Comparison of ENCODE assay signal across 18 cellular contexts in the genomic region with DNA sequence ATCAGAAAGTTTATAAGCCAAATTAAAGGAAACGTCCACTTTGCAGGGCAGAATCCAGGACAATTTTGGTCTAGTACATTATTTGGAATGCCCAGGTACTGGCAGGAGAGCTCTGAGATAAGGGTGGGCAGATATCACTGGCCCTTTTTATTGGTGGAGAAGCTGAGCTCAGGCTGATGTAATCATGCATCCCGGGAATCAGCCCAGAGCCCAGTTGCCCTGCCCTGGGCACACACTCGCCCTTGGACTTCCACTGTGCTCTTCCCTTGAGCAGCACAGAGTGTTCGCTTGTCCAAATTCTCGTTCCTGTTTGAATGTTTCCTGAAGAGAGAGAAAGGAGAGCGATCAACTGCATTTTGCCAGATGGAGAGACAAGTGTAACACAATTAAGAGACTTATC. TPM values are rescaled to one million over a fixed set of nuclear protein-coding genes. Genes with fewer than 3 reads are reported as not detected.
DNase-seq lines count a peak whose midpoint lies in the region; ATAC-seq, FAIRE-seq and TF ChIP-seq lines count a peak whose summit lies in the region.
"Had no signal": no experiment of that assay in that cellular context is flagged by ENCODE, and none has a peak within 500 bp of the region (broad histone marks: within the 10 kb centered on the region; RNA-seq: fewer than 3 reads in every experiment).

No MANE protein-coding gene starts in this region.

- H3K4me2 ChIP-seq in K562 (ENCODE audit: insufficient read depth, low read length) (no peak overlapping the region), neuronal stem cell (ENCODE audit: insufficient read depth, low read length, poor library complexity, severe bottlenecking) (no peak overlapping the region)

- H3K9me1 ChIP-seq in K562 (ENCODE audit: control insufficient read depth, insufficient read depth, low read length) = no peaks in the 10 kb centered on the region

- no peak overlapping the region for H4K91ac ChIP-seq in neuronal stem cell (ENCODE audit: low read depth, low read length, poor library complexity)

- H2BK12ac ChIP-seq in neuronal stem cell (ENCODE audit: low read length) = no peak overlapping the region

- DNase-seq in CD1c-positive myeloid dendritic cell (ENCODE audit: extremely low spot score) (peak; percentile 9), K562 (ENCODE audit: extremely low read depth in 1 of 4, low spot score in 3 of 4) (no peak), left lobe of liver (ENCODE audit: low spot score) (peak; percentile 89), neuronal stem cell (ENCODE audit: low spot score) (no peak), AG20443 (ENCODE audit: low spot score) (no peak)
- no peak for DNase-seq in activated CD4-positive, alpha-beta T cell treated with anti-CD3 and anti-CD28 coated beads, Interleukin-2, amount 50 U/mL, for 4 hours
- DNase-seq: ACHN; AML-193; Calu3; CD8-positive, alpha-beta T cell; DMS79 treated with DMSO at 0.1 percent for 48 hours; GF-D8; HCEC 1CT had no signal

- H3K14ac ChIP-seq in neuronal stem cell (ENCODE audit: low read length) = no peak overlapping the region

- no peak overlapping the region for H4K8ac ChIP-seq in neuronal stem cell (ENCODE audit: low read depth, low read length)

- no peak overlapping the region for H2BK5ac ChIP-seq in neuronal stem cell (ENCODE audit: low read length)

- no peak for TF ChIP-seq EP300 in K562 (IDR thresholded peaks at IDR 0.05; ENCODE audit: low read length)

- H3K27ac ChIP-seq in K562 (ENCODE audit: extremely low read depth, low read depth, low read length) = no peak overlapping the region
- H3K27ac ChIP-seq in neuronal stem cell (replicated peaks; ENCODE audit: low read length) = no peak overlapping the region
- H3K27ac ChIP-seq: C4-2B had no signal

- H3K9ac ChIP-seq in K562 (ENCODE audit: insufficient read depth in 1 of 2, low read depth in 2 of 2, low read length in 2 of 2) = no peak overlapping the region
- no peak overlapping the region for H3K9ac ChIP-seq in neuronal stem cell (ENCODE audit: low read depth, low read length, poor library complexity)

- H2BK15ac ChIP-seq in neuronal stem cell (ENCODE audit: low read length) = no peak overlapping the region

- no peaks in the 10 kb centered on the region for H4K20me1 ChIP-seq in K562 (replicated peaks; ENCODE audit: control insufficient read depth, insufficient read depth, low read length)

- H2AK5ac ChIP-seq in neuronal stem cell (ENCODE audit: low read depth, low read length) = no peak overlapping the region

- no peak overlapping the region for H3K23ac ChIP-seq in neuronal stem cell (ENCODE audit: low read depth, low read length, poor library complexity)

- WGBS in K562 (ENCODE audit: insufficient coverage, low coverage, missing lambda C conversion rate) = 45% methylated on average over 6 of the region's 6 CpGs
- WGBS in neuronal stem cell (ENCODE audit: extremely low coverage in 2 of 2, insufficient read length in 2 of 2, insufficient replicate concordance in 1 of 2), 2 donors = no CpG with 5 or more reads among the region's 6 CpGs

- intact Hi-C loops in K562 (cut with micrococcal nuclease) = no loop called here

- H3K4me1 ChIP-seq in K562 (replicated peaks in 1 of 2; ENCODE audit: control insufficient read depth in 2 of 2, insufficient read depth in 2 of 2, low read length in 2 of 2) = peaks cover 0 to 17% of the 10 kb centered on the region in 2 experiments; a peak in 2 of 5 replicates
- no peaks in the 10 kb centered on the region for H3K4me1 ChIP-seq in neuronal stem cell (ENCODE audit: control insufficient read depth in 2 of 2, insufficient read depth in 1 of 2, low read depth in 1 of 2, low read length in 2 of 2)

- H3K36me3 ChIP-seq in K562 (ENCODE audit: control insufficient read depth, insufficient read depth, low read length) (no peaks in the 10 kb centered on the region), neuronal stem cell (replicated peaks in 1 of 2; ENCODE audit: control insufficient read depth in 2 of 2, insufficient read depth in 2 of 2, low read length in 2 of 2) (no peaks in the 10 kb centered on the region)

- in situ Hi-C loops in K562 (cut with MboI) = no loop called here

- no peaks in the 10 kb centered on the region for H3K79me1 ChIP-seq in neuronal stem cell (ENCODE audit: low read depth, low read length)

- no peak for TF ChIP-seq CTCF in K562 (IDR thresholded peaks at IDR 0.05 in 2 of 3, conservative IDR thresholded peaks at IDR 0.05 in 1 of 3; ENCODE audit: insufficient read depth in 2 of 3, low read depth in 1 of 3, low read length in 3 of 3)

- POLR2A ChIA-PET in K562 (lab: Yijun Ruan, JAX) = interaction anchor here (0.6 to 1.0 kb wide), 4 partner anchors 9 to 1138 kb away, joined by 3 to 4 read pairs (median 3); no protein-coding TSS in a partner anchor

- CTCF ChIA-PET in K562 (lab: Yijun Ruan, JAX; ENCODE audit: low intra/inter-chr PET ratio) = no interaction called here

- H3K79me2 ChIP-seq in K562 (ENCODE audit: control insufficient read depth, insufficient read depth, low read length) = no peaks in the 10 kb centered on the region

- no TSS peak for BruUV-seq in K562 (replicated peaks; lab: Mats Ljungman, UMichigan)

- no peak overlapping the region for H3K4ac ChIP-seq in neuronal stem cell (ENCODE audit: low read length)

- H2BK120ac ChIP-seq in neuronal stem cell (ENCODE audit: low read depth, low read length) = no peak overlapping the region

- H3K4me3 ChIP-seq in K562 (no peak overlapping the region), neuronal stem cell (ENCODE audit: low read length in 2 of 2) (no peak overlapping the region)

- H3K27me3 ChIP-seq in K562 (ENCODE audit: control insufficient read depth in 2 of 2, insufficient read depth in 2 of 2, low read length in 2 of 2) (no peaks in the 10 kb centered on the region), neuronal stem cell (ENCODE audit: control insufficient read depth in 3 of 3, insufficient read depth in 3 of 3, low read depth in 1 of 3, low read length in 3 of 3) (peaks cover 0 to 10% (median 0%) of the 10 kb centered on the region in 3 experiments)

- H2AFZ ChIP-seq in K562 (ENCODE audit: low read depth, low read length) (peak overlapping the region; percentile 60), neuronal stem cell (ENCODE audit: low read length) (no peak overlapping the region)

- H3K9me3 ChIP-seq in K562 (replicated peaks; ENCODE audit: control insufficient read depth, insufficient read depth, low read depth, low read length) (no peaks in the 10 kb centered on the region), neuronal stem cell (replicated peaks in 1 of 2; ENCODE audit: control insufficient read depth in 2 of 2, insufficient read depth in 1 of 2, low read depth in 1 of 2, low read length in 2 of 2) (no peaks in the 10 kb centered on the region)

- no peak for FAIRE-seq in K562 (lab: Jason Lieb, UNC)
- FAIRE-seq: A204.1, H54 had no signal

- TF ChIP-seq RAD21 in K562 (CRISPR knock-in tag; conservative IDR thresholded peaks at IDR 0.05 in 1 of 2, IDR thresholded peaks at IDR 0.05 in 1 of 2) = no peak

- TF ChIP-seq POLR2A in K562 (conservative IDR thresholded peaks at IDR 0.05) = no peak

- no peak overlapping the region for H3K18ac ChIP-seq in neuronal stem cell (ENCODE audit: low read length)

- ATAC-seq in K562 = no peak; the same call in 1 of the 3 replicates
- ATAC-seq in left lobe of liver = peak; percentile 83
- ATAC-seq: CD8-positive, alpha-beta T cell had no signal

TF ChIP-seq in K562, 482 proteins besides CTCF, POLR2A, EP300 and RAD21:
- TF ChIP-seq DMBX1 (CRISPR knock-in tag; IDR thresholded peaks at IDR 0.05; ENCODE audit: borderline replicate concordance) (peak; percentile 70; the same call in 1 of the 2 replicates), RBM25 (IDR thresholded peaks at IDR 0.05; ENCODE audit: low read depth, low read length, severe bottlenecking) (no peak)
- TF ChIP-seq, protein P1, sequence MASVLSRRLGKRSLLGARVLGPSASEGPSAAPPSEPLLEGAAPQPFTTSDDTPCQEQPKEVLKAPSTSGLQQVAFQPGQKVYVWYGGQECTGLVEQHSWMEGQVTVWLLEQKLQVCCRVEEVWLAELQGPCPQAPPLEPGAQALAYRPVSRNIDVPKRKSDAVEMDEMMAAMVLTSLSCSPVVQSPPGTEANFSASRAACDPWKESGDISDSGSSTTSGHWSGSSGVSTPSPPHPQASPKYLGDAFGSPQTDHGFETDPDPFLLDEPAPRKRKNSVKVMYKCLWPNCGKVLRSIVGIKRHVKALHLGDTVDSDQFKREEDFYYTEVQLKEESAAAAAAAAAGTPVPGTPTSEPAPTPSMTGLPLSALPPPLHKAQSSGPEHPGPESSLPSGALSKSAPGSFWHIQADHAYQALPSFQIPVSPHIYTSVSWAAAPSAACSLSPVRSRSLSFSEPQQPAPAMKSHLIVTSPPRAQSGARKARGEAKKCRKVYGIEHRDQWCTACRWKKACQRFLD (CRISPR knock-in tag; IDR thresholded peaks at IDR 0.05) = peak; percentile 28; the same call in 1 of the 2 replicates

RNA-seq across cellular contexts. Expression of a gene that starts 3.7 kb away (rescaled TPM):
- 0.32 and 0.81 TPM in 2 replicates for total RNA-seq in K562 (2011; cell fraction: chromatin; rRNA removed; ENCODE audit: low replicate concordance)
- total RNA-seq in K562 (2011; cell fraction: nucleolus; rRNA removed) = 0.17 and 0.39 TPM in 2 replicates
- total RNA-seq in K562 (2011; cell fraction: nucleoplasm; rRNA removed) = 0.29 TPM in 1 of 2 replicates, not detected in the other
- total RNA-seq in K562 (2014; rRNA removed) (0.05 TPM in 1 of 2 replicates, not detected in the other), K562 (2014; rRNA removed; fragmentation: Illumina TruSeq; extraction: Trizol) (0.06 TPM in 1 of 2 replicates, not detected in the other), K562 (2015; rRNA removed; fragmentation: Illumina TruSeq; extraction: Trizol) (0.07 TPM in 1 of 2 replicates, not detected in the other), K562 (2021) (0.09 TPM in 1 of 2 replicates, not detected in the other), left lobe of liver (159 TPM)
- polyA plus RNA-seq in K562 (2011; rRNA removed) (0.04 and 0.07 TPM in 2 replicates), K562 (2014; fragmentation: Illumina TruSeq; extraction: Trizol) (not detected in 2 replicates), K562 (2014; fragmentation: Nextera tagmentation; extraction: Ambion mirVana) (under 1 TPM in 1 of 2 experiments, not detected in 1; 0.08 TPM), K562 (2014; rRNA removed) (0.33 TPM in 1 of 2 replicates, not detected in the other)
- 0.04 TPM in 1 of 2 replicates, not detected in the other for polyA plus RNA-seq in K562 (2011; cell fraction: cytosol; rRNA removed)
- polyA plus RNA-seq in K562 (2011; cell fraction: nucleus; rRNA removed) = 0.20 and 0.31 TPM in 2 replicates
- 0.08 and 0.53 TPM in 2 replicates for polyA plus RNA-seq in K562 (2012)
- polyA minus RNA-seq in K562 (2011; rRNA and poly(A)+ RNA removed) = 0.12 TPM in 1 of 2 replicates, not detected in the other
- polyA minus RNA-seq in K562 (2011; cell fraction: cytosol; rRNA and poly(A)+ RNA removed) = not detected in 2 replicates
- not detected in 2 replicates for polyA minus RNA-seq in K562 (2011; cell fraction: nucleus; rRNA and poly(A)+ RNA removed)
- not detected for polyA plus RNA-seq in neuronal stem cell (2013, experiment 1 of 2)
- not detected for polyA plus RNA-seq in neuronal stem cell (2013, experiment 2 of 2)
- total RNA-seq: Calu3; CD8-positive, alpha-beta T cell; HT-29 had no signal
- polyA plus RNA-seq: BJ had no signal

Comparison
In these comparisons a context has a peak if more than half of its experiments do, and no peak if none do; other contexts are left out.
1. DNase-seq: peak in CD1c-positive myeloid dendritic cell (single experiment) and left lobe of liver (single experiment); none in K562 (0 of 4), activated CD4-positive, alpha-beta T cell treated with anti-CD3 and anti-CD28 coated beads, Interleukin-2, amount 50 U/mL, for 4 hours (0 of 2), neuronal stem cell (single experiment) and AG20443 (single experiment).
2. RNA of a gene that starts 3.7 kb away (total RNA-seq): 159 TPM in left lobe of liver (single experiment); 0.05 to 0.81 TPM in K562; every median in the first group is over 10 times any median in the second.